2 cellular contexts compared by ENCODE assay signal in the genomic region with DNA sequence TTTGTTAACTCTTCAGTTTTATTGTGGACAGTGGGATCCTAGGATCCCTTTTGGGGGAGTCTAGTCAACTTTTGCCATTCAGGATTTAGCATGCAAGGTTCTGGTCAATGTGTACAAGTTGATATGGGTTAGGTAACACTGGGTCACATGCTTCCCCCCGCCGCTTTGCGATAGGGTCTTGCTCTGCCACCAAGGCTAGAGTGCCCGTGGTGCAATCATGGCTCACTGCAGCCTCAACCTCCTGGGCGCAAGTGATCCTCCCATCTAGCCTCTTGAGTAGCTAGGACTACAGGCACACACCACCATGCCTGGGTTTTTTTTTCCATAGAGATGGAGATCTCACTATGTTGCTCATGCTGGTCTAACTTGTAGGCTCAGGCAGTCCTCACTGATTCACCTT.
TF ChIP-seq lines count a peak whose summit lies in the region.

No MANE protein-coding gene starts in this region.

TF ChIP-seq in SK-N-SH treated with all-trans-retinoic acid at 6 μM for 48 hours, 23 proteins besides CTCF, POLR2A, EP300 and RAD21 (continued from another document):
- 0 out of 2 replicates have a peak, but pooled peaks have one; percentile 24 for TF ChIP-seq ZNF70 (CRISPR knock-in tag; IDR thresholded peaks at IDR 0.05)

TF ChIP-seq in SK-N-SH, 30 proteins besides CTCF, POLR2A, EP300 and RAD21 (continued from another document):
- TF ChIP-seq, protein P1, sequence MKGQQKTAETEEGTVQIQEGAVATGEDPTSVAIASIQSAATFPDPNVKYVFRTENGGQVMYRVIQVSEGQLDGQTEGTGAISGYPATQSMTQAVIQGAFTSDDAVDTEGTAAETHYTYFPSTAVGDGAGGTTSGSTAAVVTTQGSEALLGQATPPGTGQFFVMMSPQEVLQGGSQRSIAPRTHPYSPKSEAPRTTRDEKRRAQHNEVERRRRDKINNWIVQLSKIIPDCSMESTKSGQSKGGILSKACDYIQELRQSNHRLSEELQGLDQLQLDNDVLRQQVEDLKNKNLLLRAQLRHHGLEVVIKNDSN (IDR thresholded peaks at IDR 0.05; ENCODE audit: borderline replicate concordance, low read depth), result no peak
- TF ChIP-seq, protein P2, sequence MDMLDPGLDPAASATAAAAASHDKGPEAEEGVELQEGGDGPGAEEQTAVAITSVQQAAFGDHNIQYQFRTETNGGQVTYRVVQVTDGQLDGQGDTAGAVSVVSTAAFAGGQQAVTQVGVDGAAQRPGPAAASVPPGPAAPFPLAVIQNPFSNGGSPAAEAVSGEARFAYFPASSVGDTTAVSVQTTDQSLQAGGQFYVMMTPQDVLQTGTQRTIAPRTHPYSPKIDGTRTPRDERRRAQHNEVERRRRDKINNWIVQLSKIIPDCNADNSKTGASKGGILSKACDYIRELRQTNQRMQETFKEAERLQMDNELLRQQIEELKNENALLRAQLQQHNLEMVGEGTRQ (IDR thresholded peaks at IDR 0.05; ENCODE audit: borderline replicate concordance, low read depth, low read length), result no peak
- no peak for TF ChIP-seq FOSL2 (IDR thresholded peaks at IDR 0.05; ENCODE audit: borderline replicate concordance, low read depth)
- TF ChIP-seq FOXM1 (IDR thresholded peaks at IDR 0.05; ENCODE audit: low read depth), result no peak
- TF ChIP-seq, protein P3, sequence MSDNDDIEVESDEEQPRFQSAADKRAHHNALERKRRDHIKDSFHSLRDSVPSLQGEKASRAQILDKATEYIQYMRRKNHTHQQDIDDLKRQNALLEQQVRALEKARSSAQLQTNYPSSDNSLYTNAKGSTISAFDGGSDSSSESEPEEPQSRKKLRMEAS (IDR thresholded peaks at IDR 0.05; ENCODE audit: low read depth), result no peak
- TF ChIP-seq TAF1 (IDR thresholded peaks at IDR 0.05; ENCODE audit: borderline replicate concordance, low read depth, low read length), result no peak
- TF ChIP-seq GABPA (IDR thresholded peaks at IDR 0.05; ENCODE audit: low read depth), result no peak
- TF ChIP-seq ZBTB33 (IDR thresholded peaks at IDR 0.05; ENCODE audit: borderline replicate concordance, low read depth), result no peak
- TF ChIP-seq TEAD4 (IDR thresholded peaks at IDR 0.05; ENCODE audit: borderline replicate concordance, insufficient read depth), result no peak
- TF ChIP-seq YY1 (IDR thresholded peaks at IDR 0.05; ENCODE audit: low read depth), result no peak
- no peak for TF ChIP-seq NFIC (IDR thresholded peaks at IDR 0.05; ENCODE audit: borderline replicate concordance)
